ENCODE assay signal across 20 cellular contexts in the genomic region with DNA sequence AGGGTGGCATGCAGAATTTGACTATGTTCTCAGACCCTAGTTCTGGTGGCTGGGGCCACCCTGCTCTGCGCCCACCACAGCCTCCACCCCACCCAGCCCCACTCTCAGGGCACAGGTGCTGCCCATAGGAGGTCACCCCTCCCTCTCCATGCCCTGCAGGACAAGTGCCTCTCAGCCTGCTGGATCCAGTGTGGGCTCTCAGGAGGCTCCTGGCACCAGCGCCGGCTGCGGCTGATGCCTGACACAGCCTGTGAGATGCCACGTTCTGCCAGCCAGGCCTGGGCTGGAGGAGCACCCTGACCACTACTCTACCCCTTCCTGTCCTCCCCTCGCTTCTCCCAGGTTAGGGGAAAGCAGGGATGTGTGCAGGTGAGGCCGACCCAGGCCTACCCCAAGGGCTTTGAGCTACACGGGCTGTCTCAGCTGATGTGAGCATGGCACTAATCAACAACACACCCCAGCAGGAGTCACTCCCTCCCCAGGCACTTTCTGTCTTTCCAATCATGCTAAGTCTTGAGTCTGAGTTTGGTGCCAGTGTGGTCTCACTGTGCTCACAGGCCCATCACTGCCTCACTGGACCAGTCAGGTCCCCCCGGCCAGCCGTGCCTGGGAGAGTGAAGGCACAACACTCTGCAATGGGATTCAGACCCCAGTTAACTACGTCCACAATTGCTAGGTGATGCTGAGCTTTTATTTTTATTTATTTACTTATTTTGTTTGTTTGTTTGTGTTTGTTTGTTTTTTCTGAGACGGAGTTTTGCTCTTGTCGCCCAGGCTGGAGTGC. TPM values are rescaled to one million over a fixed set of nuclear protein-coding genes. Genes with fewer than 3 reads are reported as not detected.
"Had no signal": no experiment of that assay in that cellular context is flagged by ENCODE, and none has a peak within 500 bp of the region (broad histone marks: within the 10 kb centered on the region; RNA-seq: fewer than 3 reads in every experiment).

No MANE protein-coding gene starts in this region.

- H3K9me3 ChIP-seq: esophagus muscularis mucosa, lower lobe of right lung, tibial artery, uterus had no signal

- H3K4me3 Mint-ChIP-seq: activated CD4-positive, alpha-beta memory T cell treated with anti-CD3 and anti-CD28 coated beads for 36 hours; activated CD4-positive, alpha-beta T cell treated with anti-CD3 and anti-CD28 coated beads for 36 hours; activated CD8-positive, alpha-beta memory T cell treated with anti-CD3 and anti-CD28 coated beads, Interleukin-2, amount 10 ng/mL, durations not matched to agents 7 days and 5 days; activated naive CD4-positive, alpha-beta T cell treated with anti-CD3 and anti-CD28 coated beads, Interleukin-2, amount 50 U/mL, for 24 hours; stimulated activated naive B cell treated with anti-CD40 and anti-IgM and Interleukin-4, amounts not matched to agents 10 μg/mL and 1 μg/mL and 100 μg/mL, for 72 hours had no signal

- DNase-seq: activated CD4-positive, alpha-beta memory T cell treated with anti-CD3 and anti-CD28 coated beads for 36 hours; activated CD4-positive, alpha-beta T cell treated with anti-CD3 and anti-CD28 coated beads for 36 hours; activated CD8-positive, alpha-beta memory T cell treated with anti-CD3 and anti-CD28 coated beads, Interleukin-2, amount 10 ng/mL, durations not matched to agents 7 days and 5 days; activated T-cell treated with anti-CD3 and anti-CD28 coated beads, Interleukin-2, amount 50 U/mL, for 1 hour; hippocampal formation; lower lobe of right lung; retina; stimulated activated CD4-positive, alpha-beta T cell treated with anti-CD3 and anti-CD28 coated beads, Interleukin-2, amount 100 ng/mL, for 48 hours; stimulated activated naive B cell treated with anti-CD40 and anti-IgM and Interleukin-4, amounts not matched to agents 10 μg/mL and 1 μg/mL and 100 μg/mL, for 72 hours; tibial artery; uterus had no signal

- H3K27ac Mint-ChIP-seq: activated CD4-positive, alpha-beta memory T cell treated with anti-CD3 and anti-CD28 coated beads for 36 hours; activated CD4-positive, alpha-beta T cell treated with anti-CD3 and anti-CD28 coated beads for 36 hours; activated CD8-positive, alpha-beta memory T cell treated with anti-CD3 and anti-CD28 coated beads, Interleukin-2, amount 10 ng/mL, durations not matched to agents 7 days and 5 days; activated naive CD4-positive, alpha-beta T cell treated with anti-CD3 and anti-CD28 coated beads, Interleukin-2, amount 50 U/mL, for 24 hours; activated T-helper 2 cell treated with anti-CD3 and anti-CD28 coated beads, Interferon-gamma antibody, Interleukin-2, Interleukin-4, amounts not matched to agents 10 μg/mL and 5 μg/mL and 100 μg/mL, durations not matched to agents 14 hours and 24 hours and 36 hours; stimulated activated naive B cell treated with anti-CD40 and anti-IgM and Interleukin-4, amounts not matched to agents 10 μg/mL and 1 μg/mL and 100 μg/mL, for 72 hours had no signal

- H3K9me3 Mint-ChIP-seq: activated naive CD4-positive, alpha-beta T cell treated with anti-CD3 and anti-CD28 coated beads, Interleukin-2, amount 50 U/mL, for 24 hours; activated T-helper 2 cell treated with anti-CD3 and anti-CD28 coated beads, Interferon-gamma antibody, Interleukin-2, Interleukin-4, amounts not matched to agents 10 μg/mL and 5 μg/mL and 100 μg/mL, durations not matched to agents 14 hours and 24 hours and 36 hours had no signal

- H3K27ac ChIP-seq: cardiac muscle cell, esophagus muscularis mucosa, lower lobe of right lung, tibial artery, uterus, VCaP had no signal

- H3K36me3 Mint-ChIP-seq: activated CD4-positive, alpha-beta memory T cell treated with anti-CD3 and anti-CD28 coated beads for 36 hours; activated CD8-positive, alpha-beta memory T cell treated with anti-CD3 and anti-CD28 coated beads, Interleukin-2, amount 10 ng/mL, durations not matched to agents 7 days and 5 days; activated naive CD4-positive, alpha-beta T cell treated with anti-CD3 and anti-CD28 coated beads, Interleukin-2, amount 50 U/mL, for 24 hours had no signal

- ATAC-seq: activated CD4-positive, alpha-beta T cell treated with anti-CD3 and anti-CD28 coated beads for 36 hours; activated CD8-positive, alpha-beta memory T cell treated with anti-CD3 and anti-CD28 coated beads, Interleukin-2, amount 10 ng/mL, durations not matched to agents 7 days and 5 days; stimulated activated naive B cell treated with anti-CD40 and anti-IgM and Interleukin-4, amounts not matched to agents 10 μg/mL and 1 μg/mL and 100 μg/mL, for 72 hours had no signal

- H3K4me3 ChIP-seq: cardiac muscle cell, esophagus muscularis mucosa, lower lobe of right lung, tibial artery, uterus had no signal

- H3K4me1 ChIP-seq: uterus had no signal

- H3K36me3 ChIP-seq: cardiac muscle cell, esophagus muscularis mucosa, lower lobe of right lung, tibial artery, uterus had no signal

RNA-seq across cellular contexts. Expression of a gene that starts 12.1 kb away (rescaled TPM):
- total RNA-seq: activated CD8-positive, alpha-beta memory T cell treated with anti-CD3 and anti-CD28 coated beads, Interleukin-2, amount 10 ng/mL, durations not matched to agents 7 days and 5 days; glomerular endothelial cell; lower lobe of right lung; skeletal muscle tissue; subcutaneous adipose tissue; T-helper 1 cell treated with Interleukin-12 subunit alpha and Interleukin-12 subunit beta and Interleukin-4 antibody, amounts not matched to agents 30 ng/mL and 1 ng/mL, for 36 hours had no signal
